Comparison of ENCODE assay signal across 8 cellular contexts in genomic region chr7:18693401-18693800, GRCh38.
DNase-seq lines count a peak whose midpoint lies in the region; ATAC-seq and TF ChIP-seq lines count a peak whose summit lies in the region.

No MANE protein-coding gene starts in this region.

- ATAC-seq in CD4-positive, alpha-beta T cell (ENCODE audit: poor library complexity): no peak
- ATAC-seq in GM21737 (IDR thresholded peaks at IDR 0.05; ENCODE audit: unreplicated experiment) (no peak), GM21786 (IDR thresholded peaks at IDR 0.05; ENCODE audit: unreplicated experiment) (no peak)

- H3K4me3 ChIP-seq in hepatocyte: no peak overlapping the region

- no peaks in the 10 kb centered on the region for H3K4me1 ChIP-seq in hepatocyte (ENCODE audit: insufficient read depth)

- no peak overlapping the region for H3K4me2 ChIP-seq in hepatocyte

- H3K9me2 ChIP-seq in hepatocyte (replicated peaks; ENCODE audit: insufficient read depth): no peaks in the 10 kb centered on the region

- H3K36me3 Mint-ChIP-seq in CD4-positive, alpha-beta T cell (ENCODE audit: low read depth): no peaks in the 10 kb centered on the region

- H3K27ac ChIP-seq in VCaP: no peak overlapping the region
- H3K27ac ChIP-seq in hepatocyte: no peak overlapping the region
- no peak overlapping the region for H3K27ac ChIP-seq in CD4-positive, alpha-beta T cell (ENCODE audit: low read depth, low read length)

- no peaks in the 10 kb centered on the region for H3K4me1 Mint-ChIP-seq in CD4-positive, alpha-beta T cell (ENCODE audit: low read depth)

- H3K27ac Mint-ChIP-seq in CD4-positive, alpha-beta T cell: no peak overlapping the region

- DNase-seq in A172 (ENCODE audit: low spot score): peak; percentile 70
- DNase-seq in HEK293T (ENCODE audit: extremely low spot score): peak; percentile 48
- peak; percentile 74 for DNase-seq in hepatocyte (ENCODE audit: low spot score)
- DNase-seq in CD4-positive, alpha-beta T cell: no peak
- DNase-seq in 8988T: no peak

- no peaks in the 10 kb centered on the region for H3K9me3 ChIP-seq in hepatocyte (ENCODE audit: low read depth)
- H3K9me3 ChIP-seq in CD4-positive, alpha-beta T cell (ENCODE audit: control insufficient read depth, low read length): no peaks in the 10 kb centered on the region

- H3K9me3 Mint-ChIP-seq in CD4-positive, alpha-beta T cell: no peaks in the 10 kb centered on the region

- TF ChIP-seq CTCF in VCaP (conservative IDR thresholded peaks at IDR 0.05): peak; percentile 59
- TF ChIP-seq CTCF in hepatocyte (IDR thresholded peaks at IDR 0.05; ENCODE audit: poor library complexity): peak; percentile 73
- no peak for TF ChIP-seq CTCF in CD4-positive, alpha-beta T cell (IDR thresholded peaks at IDR 0.05)

- POLR2A ChIA-PET in HEK293T (lab: Yijun Ruan, JAX): no interaction called here
- POLR2A ChIA-PET in CD4-positive, alpha-beta T cell (lab: Charles Lee): no interaction called here

- no peaks in the 10 kb centered on the region for H3K36me3 ChIP-seq in hepatocyte (replicated peaks; ENCODE audit: insufficient read depth, low read depth)

- no peaks in the 10 kb centered on the region for H3K27me3 Mint-ChIP-seq in CD4-positive, alpha-beta T cell

- H3K27me3 ChIP-seq in hepatocyte: no peaks in the 10 kb centered on the region
- H3K27me3 ChIP-seq in CD4-positive, alpha-beta T cell (ENCODE audit: control insufficient read depth, insufficient read depth, low read length): no peaks in the 10 kb centered on the region

- H3K4me3 Mint-ChIP-seq in CD4-positive, alpha-beta T cell: no peak overlapping the region

- no peaks in the 10 kb centered on the region for H3K79me2 ChIP-seq in hepatocyte

- whole genome bisulfite sequencing in hepatocyte (ENCODE audit: low lambda C conversion rate, missing lambda C conversion rate): 21% methylated on average over 4 of the region's 4 CpGs

- intact Hi-C loops in CD4-positive, alpha-beta T cell (cut with DNase I, micrococcal nuclease): no loop called here

- CTCF ChIA-PET in HEK293T (lab: Yijun Ruan, JAX): no interaction called here
- CTCF ChIA-PET in CD4-positive, alpha-beta T cell (lab: Charles Lee): no interaction called here

- no peak overlapping the region for H2AFZ ChIP-seq in hepatocyte

- H4K20me1 ChIP-seq in hepatocyte (ENCODE audit: insufficient read depth, poor library complexity, severe bottlenecking): no peaks in the 10 kb centered on the region

TF ChIP-seq in HEK293T, 16 proteins besides CTCF, POLR2A, EP300 and RAD21:
- TF ChIP-seq TARDBP (IDR thresholded peaks at IDR 0.05) (no peak), PKNOX1 (IDR thresholded peaks at IDR 0.05) (no peak), BHLHE40 (IDR thresholded peaks at IDR 0.05; ENCODE audit: borderline replicate concordance) (no peak), LEF1 (IDR thresholded peaks at IDR 0.05; ENCODE audit: borderline replicate concordance) (no peak), HDGF (IDR thresholded peaks at IDR 0.05; ENCODE audit: borderline replicate concordance) (no peak), FOXA1 (IDR thresholded peaks at IDR 0.05) (no peak), CTBP1 (IDR thresholded peaks at IDR 0.05; ENCODE audit: borderline replicate concordance) (no peak), FOXK2 (IDR thresholded peaks at IDR 0.05) (no peak), ARNT (IDR thresholded peaks at IDR 0.05) (no peak), ZNF384 (IDR thresholded peaks at IDR 0.05) (no peak), NFRKB (IDR thresholded peaks at IDR 0.05) (no peak), L3MBTL2 (conservative IDR thresholded peaks at IDR 0.05) (no peak), SP1 (IDR thresholded peaks at IDR 0.05) (no peak)

Comparison
In these comparisons a context has a peak if more than half of its experiments do, and no peak if none do; other contexts are left out.
1. DNase-seq: peak in A172 (single experiment), HEK293T (single experiment) and hepatocyte (single experiment); none in CD4-positive, alpha-beta T cell (0 of 10) and 8988T (single experiment).